In genomic region chr11:71304045-71304444, GRCh38 we compare ENCODE assay signal across 17 cellular contexts. TPM values are rescaled to one million over a fixed set of nuclear protein-coding genes. Genes with fewer than 3 reads are reported as not detected.
A peak's percentile ranks its signal among the peaks of the same experiment; 100 is the strongest.
DNase-seq lines count a peak whose midpoint lies in the region; TF ChIP-seq lines count a peak whose summit lies in the region.
"Had no signal": no experiment of that assay in that cellular context is flagged by ENCODE, and none has a peak within 500 bp of the region (broad histone marks: within the 10 kb centered on the region; RNA-seq: fewer than 3 reads in every experiment).

No MANE protein-coding gene starts in this region.

- H3K4me3 Mint-ChIP-seq in type B pancreatic cell = no peak overlapping the region
- H3K4me3 Mint-ChIP-seq: CD4-positive, alpha-beta T cell; HFFc6; IgD-negative memory B cell had no signal

- peaks cover 33% of the 10 kb centered on the region for H3K4me1 Mint-ChIP-seq in type B pancreatic cell (ENCODE audit: unreplicated experiment)
- H3K4me1 Mint-ChIP-seq: IgD-negative memory B cell had no signal

- H3K4me3 ChIP-seq in esophagus muscularis mucosa = no peak overlapping the region
- H3K4me3 ChIP-seq: A549, GM23248 had no signal

- no peak overlapping the region for H3K27ac ChIP-seq in esophagus muscularis mucosa (replicated peaks in 1 of 4)
- H3K27ac ChIP-seq: 22Rv1, A549, C4-2B, GM23248, HL-60 had no signal

- H3K36me3 Mint-ChIP-seq in type B pancreatic cell = no peaks in the 10 kb centered on the region

- H3K9me3 ChIP-seq in esophagus muscularis mucosa = no peaks in the 10 kb centered on the region
- H3K9me3 ChIP-seq: A549, Caco-2 had no signal

- no peak for TF ChIP-seq EP300 in esophagus muscularis mucosa (IDR thresholded peaks at IDR 0.05)

- intact Hi-C loops in esophagus muscularis mucosa (cut with DNase I) = no loop called here

- peak; percentile 9 for DNase-seq in activated effector memory CD4-positive, alpha-beta T cell treated with anti-CD3 and anti-CD28 coated beads, Interleukin-2, amount 50 U/mL, for 16 hours
- no peak for DNase-seq in activated effector memory CD4-positive, alpha-beta T cell treated with Interleukin-2 at 50 U/mL for 16 hours
- DNase-seq in esophagus muscularis mucosa (ENCODE audit: extremely low spot score) (peak; percentile 78), type B pancreatic cell (ENCODE audit: extremely low spot score, unreplicated experiment) (peak; percentile 7), mucosa of gallbladder (ENCODE audit: low spot score) (no peak)
- DNase-seq in activated CD4-positive, alpha-beta T cell treated with anti-CD3 and anti-CD28 coated beads for 4 hours = no peak
- no peak for DNase-seq in stimulated activated CD4-positive, alpha-beta T cell treated with anti-CD3 and anti-CD28 coated beads, Interleukin-4, amount 100 ng/mL, for 24 hours
- DNase-seq: AML-193; CD4-positive, alpha-beta T cell; GM23248; HFFc6 had no signal

- no peaks in the 10 kb centered on the region for H3K4me1 ChIP-seq in esophagus muscularis mucosa

- TF ChIP-seq CTCF in esophagus muscularis mucosa (IDR thresholded peaks at IDR 0.05) (no peak), type B pancreatic cell (conservative IDR thresholded peaks at IDR 0.05) (no peak)

- peaks cover 2% of the 10 kb centered on the region for H3K27me3 Mint-ChIP-seq in type B pancreatic cell

- H3K36me3 ChIP-seq in esophagus muscularis mucosa = no peaks in the 10 kb centered on the region

- peaks cover 0 to 55% (median 0%) of the 10 kb centered on the region in 4 donors for H3K27me3 ChIP-seq in esophagus muscularis mucosa

- WGBS in esophagus muscularis mucosa = 91% methylated on average over 1 of the region's 1 CpG

- no peak overlapping the region for H3K27ac Mint-ChIP-seq in type B pancreatic cell
- H3K27ac Mint-ChIP-seq: CD4-positive, alpha-beta T cell; HFFc6; IgD-negative memory B cell had no signal

- no peak for TF ChIP-seq POLR2A in esophagus muscularis mucosa (IDR thresholded peaks at IDR 0.05; ENCODE audit: low read depth)

- H3K9me3 Mint-ChIP-seq in type B pancreatic cell = no peaks in the 10 kb centered on the region
- H3K9me3 Mint-ChIP-seq: CD4-positive, alpha-beta T cell; HFFc6; IgD-negative memory B cell had no signal

RNA-seq across cellular contexts. Expression of gene SHANK2, which starts 51.7 kb away (rescaled TPM):
- total RNA-seq in esophagus muscularis mucosa (10 to 100 TPM; 10.8 to 25.3 (median 15.6) TPM), type B pancreatic cell (ENCODE audit: low replicate concordance) (25.9 and 49.4 TPM in 2 replicates), mucosa of gallbladder (18.0 TPM)
- total RNA-seq: CD4-positive, alpha-beta T cell had no signal

Comparison
In these comparisons a context has a peak if more than half of its experiments do, and no peak if none do; other contexts are left out.
1. DNase-seq: peak in activated effector memory CD4-positive, alpha-beta T cell treated with anti-CD3 and anti-CD28 coated beads, Interleukin-2, amount 50 U/mL, for 16 hours (single experiment), esophagus muscularis mucosa (single experiment) and type B pancreatic cell (single experiment); none in activated effector memory CD4-positive, alpha-beta T cell treated with Interleukin-2 at 50 U/mL for 16 hours (single experiment), activated CD4-positive, alpha-beta T cell treated with anti-CD3 and anti-CD28 coated beads for 4 hours (0 of 2), stimulated activated CD4-positive, alpha-beta T cell treated with anti-CD3 and anti-CD28 coated beads, Interleukin-4, amount 100 ng/mL, for 24 hours (single experiment) and mucosa of gallbladder (single experiment).